Comparison of ENCODE assay signal across 8 cellular contexts in the genomic region with DNA sequence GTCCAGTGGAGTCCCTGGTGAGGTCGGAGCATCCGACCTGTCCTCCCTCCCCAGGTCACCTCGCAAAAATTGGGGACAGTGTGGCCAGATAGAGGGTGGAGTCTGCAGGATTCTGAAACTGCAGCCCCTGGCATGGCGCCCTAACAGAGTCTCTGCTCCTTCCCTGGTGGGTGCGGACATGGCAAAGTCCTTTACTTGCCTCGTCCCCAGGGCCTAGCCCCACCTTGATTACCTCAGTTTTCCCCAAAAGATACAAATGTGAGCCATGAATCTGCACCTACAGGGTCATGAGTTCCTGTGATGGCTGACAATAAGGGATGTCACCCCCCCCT. TPM values are rescaled to one million over a fixed set of nuclear protein-coding genes. Genes with fewer than 3 reads are reported as not detected.
DNase-seq lines count a peak whose midpoint lies in the region; ATAC-seq and TF ChIP-seq lines count a peak whose summit lies in the region.

No MANE protein-coding gene starts in this region.

- H3K4ac ChIP-seq in neuronal stem cell (ENCODE audit: low read length): no peak overlapping the region

- peak overlapping the region; percentile 8 for H3K23ac ChIP-seq in neuronal stem cell (ENCODE audit: low read depth, low read length, poor library complexity)

- peak overlapping the region; percentile 55 for H3K18ac ChIP-seq in neuronal stem cell (ENCODE audit: low read length)

- peak overlapping the region; percentile 5 for H2AK5ac ChIP-seq in neuronal stem cell (ENCODE audit: low read depth, low read length)

- H3K27ac Mint-ChIP-seq in central memory CD8-positive, alpha-beta T cell (ENCODE audit: low read depth): peak overlapping the region; percentile 81

- peak overlapping the region; percentile 82 for H3K4me3 Mint-ChIP-seq in central memory CD8-positive, alpha-beta T cell

- H2BK120ac ChIP-seq in neuronal stem cell (ENCODE audit: low read depth, low read length): no peak overlapping the region

- no peak overlapping the region for H3K4me2 ChIP-seq in neuronal stem cell (ENCODE audit: insufficient read depth, low read length, poor library complexity, severe bottlenecking)

- H3K27ac ChIP-seq in 22Rv1: no peak overlapping the region
- no peak overlapping the region for H3K27ac ChIP-seq in neuronal stem cell (replicated peaks; ENCODE audit: low read length)

- H3K4me3 ChIP-seq in neuronal stem cell (ENCODE audit: low read length in 2 of 2): peak overlapping the region in 1 of 2 donors; percentile 47

- peak; percentile 75 for TF ChIP-seq CTCF in 22Rv1 (IDR thresholded peaks at IDR 0.05)

- peak; percentile 27 for ATAC-seq in GM19351 (IDR thresholded peaks at IDR 0.05; ENCODE audit: unreplicated experiment)
- ATAC-seq in HG03575 (IDR thresholded peaks at IDR 0.05; ENCODE audit: extremely low read depth, insufficient number of reproducible peaks, low FRiP score, unreplicated experiment): peak; percentile 22
- ATAC-seq in central memory CD8-positive, alpha-beta T cell (replicated peaks; ENCODE audit: extremely low read depth, poor library complexity, severe bottlenecking): peak; percentile 43

- H4K91ac ChIP-seq in neuronal stem cell (ENCODE audit: low read depth, low read length, poor library complexity): no peak overlapping the region

- H3K9me3 Mint-ChIP-seq in central memory CD8-positive, alpha-beta T cell: no peaks in the 10 kb centered on the region

- no peak overlapping the region for H3K9ac ChIP-seq in neuronal stem cell (ENCODE audit: low read depth, low read length, poor library complexity)

- peak overlapping the region; percentile 83 for H2BK15ac ChIP-seq in neuronal stem cell (ENCODE audit: low read length)

- H2BK12ac ChIP-seq in neuronal stem cell (ENCODE audit: low read length): no peak overlapping the region

- no CpG with 5 or more reads among the region's 6 CpGs for whole genome bisulfite sequencing in neuronal stem cell (ENCODE audit: extremely low coverage in 2 of 2, insufficient read length in 2 of 2, insufficient replicate concordance in 1 of 2), 2 donors

- H3K27me3 ChIP-seq in neuronal stem cell (ENCODE audit: control insufficient read depth in 3 of 3, insufficient read depth in 3 of 3, low read depth in 1 of 3, low read length in 3 of 3): peaks cover 0 to 14% (median 3%) of the 10 kb centered on the region in 3 experiments

- H3K14ac ChIP-seq in neuronal stem cell (ENCODE audit: low read length): no peak overlapping the region

- no peaks in the 10 kb centered on the region for H3K9me3 ChIP-seq in neuronal stem cell (replicated peaks in 1 of 2; ENCODE audit: control insufficient read depth in 2 of 2, insufficient read depth in 1 of 2, low read depth in 1 of 2, low read length in 2 of 2)

- H3K79me1 ChIP-seq in neuronal stem cell (ENCODE audit: low read depth, low read length): peaks cover 2% of the 10 kb centered on the region

- no peak for DNase-seq in central memory CD8-positive, alpha-beta T cell (ENCODE audit: low spot score in 2 of 2)
- no peak for DNase-seq in neuronal stem cell (ENCODE audit: low spot score)
- DNase-seq in GDM1 (lab: John Stamatoyannopoulos, UW): no peak
- DNase-seq in stimulated activated CD4-positive, alpha-beta T cell treated with anti-CD3 and anti-CD28 coated beads, Interleukin-4, amount 100 ng/mL, for 24 hours: no peak
- no peak for DNase-seq in RKO (ENCODE audit: low spot score)

- H3K36me3 Mint-ChIP-seq in central memory CD8-positive, alpha-beta T cell (ENCODE audit: insufficient read depth): peaks cover 7% of the 10 kb centered on the region

- H3K27me3 Mint-ChIP-seq in central memory CD8-positive, alpha-beta T cell: peaks cover 13% of the 10 kb centered on the region

- H3K4me1 ChIP-seq in neuronal stem cell (ENCODE audit: control insufficient read depth in 2 of 2, insufficient read depth in 1 of 2, low read depth in 1 of 2, low read length in 2 of 2): peaks cover 2 to 3% of the 10 kb centered on the region in 2 donors

- no peak overlapping the region for H4K8ac ChIP-seq in neuronal stem cell (ENCODE audit: low read depth, low read length)

- H3K4me1 Mint-ChIP-seq in central memory CD8-positive, alpha-beta T cell: peaks cover 19% of the 10 kb centered on the region

- H3K36me3 ChIP-seq in neuronal stem cell (replicated peaks in 1 of 2; ENCODE audit: control insufficient read depth in 2 of 2, insufficient read depth in 2 of 2, low read length in 2 of 2): no peaks in the 10 kb centered on the region

- no peak overlapping the region for H2BK5ac ChIP-seq in neuronal stem cell (ENCODE audit: low read length)

- H2AFZ ChIP-seq in neuronal stem cell (ENCODE audit: low read length): peak overlapping the region; percentile 99

RNA-seq across cellular contexts. Expression of a gene that starts 47.7 kb away (rescaled TPM):
- not detected for polyA plus RNA-seq in neuronal stem cell (2013, experiment 1 of 2)
- polyA plus RNA-seq in neuronal stem cell (2013, experiment 2 of 2): not detected

RNA-seq across cellular contexts. Expression of a gene that starts 55.5 kb away (rescaled TPM):
- 86.0 TPM for polyA plus RNA-seq in neuronal stem cell (2013, experiment 1 of 2)
- polyA plus RNA-seq in neuronal stem cell (2013, experiment 2 of 2): 89.2 TPM
